In the genomic region with DNA sequence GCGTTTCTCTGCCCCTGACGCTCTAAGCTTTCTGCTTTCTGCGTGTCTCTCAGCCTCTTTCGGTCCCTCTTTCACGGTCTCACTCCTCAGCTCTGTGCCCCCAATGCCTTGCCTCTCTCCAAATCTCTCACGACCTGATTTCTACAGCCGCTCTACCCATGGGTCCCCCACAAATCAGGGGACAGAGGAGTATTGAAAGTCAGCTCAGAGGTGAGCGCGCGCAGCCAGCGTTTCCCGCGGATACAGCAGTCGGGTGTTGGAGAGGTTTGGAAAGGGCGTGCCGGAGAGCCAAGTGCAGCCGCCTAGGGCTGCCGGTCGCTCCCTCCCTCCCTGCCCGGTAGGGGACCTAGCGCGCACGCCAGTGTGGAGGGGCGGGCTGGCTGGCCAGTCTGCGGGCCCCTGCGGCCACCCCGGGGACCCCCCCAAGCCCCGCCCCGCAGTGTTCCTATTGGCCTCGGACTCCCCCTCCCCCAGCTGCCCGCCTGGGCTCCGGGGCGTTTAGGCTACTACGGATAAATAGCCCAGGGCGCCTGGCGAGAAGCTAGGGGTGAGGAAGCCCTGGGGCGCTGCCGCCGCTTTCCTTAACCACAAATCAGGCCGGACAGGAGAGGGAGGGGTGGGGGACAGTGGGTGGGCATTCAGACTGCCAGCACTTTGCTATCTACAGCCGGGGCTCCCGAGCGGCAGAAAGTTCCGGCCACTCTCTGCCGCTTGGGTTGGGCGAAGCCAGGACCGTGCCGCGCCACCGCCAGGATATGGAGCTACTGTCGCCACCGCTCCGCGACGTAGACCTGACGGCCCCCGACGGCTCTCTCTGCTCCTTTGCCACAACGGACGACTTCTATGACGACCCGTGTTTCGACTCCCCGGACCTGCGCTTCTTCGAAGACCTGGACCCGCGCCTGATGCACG, we compare ENCODE assay signal across 1 cellular context.
TF ChIP-seq lines count a peak whose summit lies in the region.

A gene (plus strand): TSS at position 544 of the 912 bp plus-strand sequence. CDS start 212 bp downstream, at position 756.

TF ChIP-seq in IMR-90, 13 proteins besides CTCF, POLR2A, EP300 and RAD21 (continued from another document):
- TF ChIP-seq MAZ (IDR thresholded peaks at IDR 0.05; ENCODE audit: borderline replicate concordance, low read depth, low read length), result no peak
